30 cellular contexts compared by ENCODE assay signal in genomic region chr1:36479505-36480051, GRCh38. TPM values are rescaled to one million over a fixed set of nuclear protein-coding genes. Genes with fewer than 3 reads are reported as not detected.
DNase-seq lines count a peak whose midpoint lies in the region; ATAC-seq and TF ChIP-seq lines count a peak whose summit lies in the region.
"Had no signal": no experiment of that assay in that cellular context is flagged by ENCODE, and none has a peak within 500 bp of the region (broad histone marks: within the 10 kb centered on the region; RNA-seq: fewer than 3 reads in every experiment).

No MANE protein-coding gene starts in this region.

- H3K79me1 ChIP-seq in mesendoderm (ENCODE audit: low read length): no peaks in the 10 kb centered on the region

- H3K4me2 ChIP-seq in mesendoderm (ENCODE audit: low read length): no peak overlapping the region

- DNase-seq in EL (peak; percentile 31), KBM-7 (peak; percentile 29), mesendoderm (no peak), DMS79 treated with DMSO at 0.1 percent for 48 hours (lab: John Stamatoyannopoulos, UW) (no peak), WTC11 (ENCODE audit: low spot score) (no peak)
- DNase-seq: activated CD4-positive, alpha-beta T cell treated with anti-CD3 and anti-CD28 coated beads for 4 hours; anterior cingulate cortex; BE2C; CD8-positive, alpha-beta memory T cell; DMS 273 treated with DMSO at 0.1 percent for 48 hours; effector CD4-positive, alpha-beta T cell; immature natural killer cell; IMR-90; NCI-H1092 treated with DMSO at 0.1 percent for 48 hours; NCI-H1694 treated with DMSO at 0.1 percent for 48 hours; nucleus accumbens; psoas muscle; stimulated activated CD4-positive, alpha-beta T cell treated with anti-CD3 and anti-CD28 coated beads, Interleukin-12 subunit alpha, Interleukin-12 subunit beta, amount 100 ng/mL, for 4 hours; stimulated activated CD4-positive, alpha-beta T cell treated with anti-CD3 and anti-CD28 coated beads, Interleukin-4, amount 100 ng/mL, for 1 hour; T-helper 2 cell had no signal

- no peak overlapping the region for H2BK15ac ChIP-seq in mesendoderm (replicated peaks; ENCODE audit: low read depth)

- CTCF ChIA-PET in WTC11 (lab: Charles Lee): interaction anchor here (1.0 to 1.3 kb wide), 2 partner anchors 37 to 44 kb away, joined by 3 to 6 read pairs; no protein-coding TSS in a partner anchor

- no peak overlapping the region for H3K4me3 ChIP-seq in mesendoderm (ENCODE audit: low read length)
- H3K4me3 ChIP-seq: breast epithelium, psoas muscle, tibial artery had no signal

- no peak overlapping the region for H3K9ac ChIP-seq in mesendoderm (ENCODE audit: low read length)

- H2BK5ac ChIP-seq in mesendoderm (ENCODE audit: low read length): no peak overlapping the region

- no peaks in the 10 kb centered on the region for H3K79me2 ChIP-seq in mesendoderm (ENCODE audit: control insufficient read depth, insufficient read depth, low read length)

- no peak overlapping the region for H3K4ac ChIP-seq in mesendoderm (ENCODE audit: low read depth, low read length)

- no peak overlapping the region for H3K56ac ChIP-seq in mesendoderm (ENCODE audit: low read length)

- TF ChIP-seq CTCF in WTC11 (IDR thresholded peaks at IDR 0.05): no peak

- H2BK120ac ChIP-seq in mesendoderm (ENCODE audit: low read depth, low read length): no peak overlapping the region

- H3K27me3 Mint-ChIP-seq in activated T-helper 17 cell treated with anti-CD3 and anti-CD28 coated beads, Interleukin-2, amount 50 U/mL, for 72 hours: peaks cover 6% of the 10 kb centered on the region
- peaks cover 13% of the 10 kb centered on the region for H3K27me3 Mint-ChIP-seq in WTC11 (ENCODE audit: low read depth)
- H3K27me3 Mint-ChIP-seq: memory B cell had no signal

- H3K4me1 Mint-ChIP-seq in activated T-helper 17 cell treated with anti-CD3 and anti-CD28 coated beads, Interleukin-2, amount 50 U/mL, for 72 hours: no peaks in the 10 kb centered on the region
- peaks cover 7% of the 10 kb centered on the region for H3K4me1 Mint-ChIP-seq in WTC11

- no peaks in the 10 kb centered on the region for H3K27me3 ChIP-seq in mesendoderm (ENCODE audit: insufficient read depth, low read length, poor library complexity)
- H3K27me3 ChIP-seq: BE2C, breast epithelium had no signal

- no peak overlapping the region for H3K27ac ChIP-seq in mesendoderm (ENCODE audit: low read depth, low read length)
- H3K27ac ChIP-seq: psoas muscle, tibial artery had no signal

- peak overlapping the region; percentile 42 for H3K27ac Mint-ChIP-seq in activated T-helper 17 cell treated with anti-CD3 and anti-CD28 coated beads, Interleukin-2, amount 50 U/mL, for 72 hours
- H3K27ac Mint-ChIP-seq in WTC11: no peak overlapping the region; the same call in 1 of the 2 replicates
- H3K27ac Mint-ChIP-seq: activated naive CD8-positive, alpha-beta T cell; activated T-helper 2 cell treated with anti-CD3 and anti-CD28 coated beads, Interferon-gamma antibody, Interleukin-2, Interleukin-4, amounts not matched to agents 10 μg/mL and 5 μg/mL and 100 μg/mL, durations not matched to agents 14 hours and 24 hours and 36 hours; CD8-positive, alpha-beta memory T cell; immature natural killer cell; memory B cell had no signal

- peak overlapping the region; percentile 34 for H2AK5ac ChIP-seq in mesendoderm (ENCODE audit: low read length)

- H3K36me3 ChIP-seq in mesendoderm (ENCODE audit: control insufficient read depth, insufficient read depth, low read length): no peaks in the 10 kb centered on the region
- H3K36me3 ChIP-seq: BE2C, breast epithelium, tibial artery had no signal

- H3K23ac ChIP-seq in mesendoderm (ENCODE audit: low read length): peak overlapping the region; percentile 38

- no CpG with 5 or more reads among the region's 2 CpGs for WGBS in mesendoderm (ENCODE audit: extremely low coverage, insufficient coverage, low lambda C conversion rate)

- ATAC-seq in activated T-helper 17 cell treated with anti-CD3 and anti-CD28 coated beads, Interleukin-2, amount 50 U/mL, for 72 hours (replicated peaks): no peak
- ATAC-seq in WTC11 (no peak), GM21515 (IDR thresholded peaks at IDR 0.05; ENCODE audit: unreplicated experiment) (no peak)
- ATAC-seq: left lobe of liver, psoas muscle, sciatic nerve had no signal

- H3K4me3 Mint-ChIP-seq in activated T-helper 17 cell treated with anti-CD3 and anti-CD28 coated beads, Interleukin-2, amount 50 U/mL, for 72 hours: no peak overlapping the region
- no peak overlapping the region for H3K4me3 Mint-ChIP-seq in WTC11
- H3K4me3 Mint-ChIP-seq: activated naive CD8-positive, alpha-beta T cell; CD8-positive, alpha-beta memory T cell; immature natural killer cell; memory B cell had no signal

- peaks cover 11% of the 10 kb centered on the region for H3K4me1 ChIP-seq in mesendoderm (ENCODE audit: control insufficient read depth, low read depth, low read length)
- H3K4me1 ChIP-seq: BE2C, breast epithelium, psoas muscle, tibial artery had no signal

- H3K18ac ChIP-seq in mesendoderm (ENCODE audit: low read length): no peak overlapping the region

- POLR2A ChIA-PET in WTC11 (lab: Charles Lee): interaction anchor here (1.0 kb wide), 1 partner anchor 15 kb away, joined by 3 read pairs; the partner anchor contains the start of gene MRPS15

- no peak overlapping the region for H4K5ac ChIP-seq in mesendoderm (ENCODE audit: low read length)

- no peak overlapping the region for H4K8ac ChIP-seq in mesendoderm (ENCODE audit: low read depth, low read length)

- H3K9me3 Mint-ChIP-seq in activated T-helper 17 cell treated with anti-CD3 and anti-CD28 coated beads, Interleukin-2, amount 50 U/mL, for 72 hours: no peaks in the 10 kb centered on the region
- no peaks in the 10 kb centered on the region for H3K9me3 Mint-ChIP-seq in WTC11
- H3K9me3 Mint-ChIP-seq: activated T-helper 2 cell treated with anti-CD3 and anti-CD28 coated beads, Interferon-gamma antibody, Interleukin-2, Interleukin-4, amounts not matched to agents 10 μg/mL and 5 μg/mL and 100 μg/mL, durations not matched to agents 14 hours and 24 hours and 36 hours; CD8-positive, alpha-beta memory T cell; immature natural killer cell; memory B cell had no signal

- in situ Hi-C loops in KBM-7 (cut with MboI; ENCODE audit: low pct_unique_long_range_greater_than_20kb, low sequenced_read_pairs): no loop called here

- H3K36me3 Mint-ChIP-seq in activated T-helper 17 cell treated with anti-CD3 and anti-CD28 coated beads, Interleukin-2, amount 50 U/mL, for 72 hours (ENCODE audit: low read depth): no peaks in the 10 kb centered on the region
- H3K36me3 Mint-ChIP-seq in WTC11: no peaks in the 10 kb centered on the region
- H3K36me3 Mint-ChIP-seq: activated naive CD8-positive, alpha-beta T cell; CD8-positive, alpha-beta memory T cell; immature natural killer cell; memory B cell had no signal

TF ChIP-seq in WTC11, 78 proteins besides CTCF, POLR2A, EP300 and RAD21 (continues in another document):
- no peak for TF ChIP-seq TEAD4 (CRISPR knock-in tag; IDR thresholded peaks at IDR 0.05)
- no peak for TF ChIP-seq IRF2 (CRISPR knock-in tag; IDR thresholded peaks at IDR 0.05; ENCODE audit: borderline replicate concordance, low read depth)
- TF ChIP-seq SMAD3 (CRISPR knock-in tag; IDR thresholded peaks at IDR 0.05; ENCODE audit: borderline replicate concordance): no peak
- no peak for TF ChIP-seq SOX15 (CRISPR knock-in tag; IDR thresholded peaks at IDR 0.05)
- TF ChIP-seq E2F1 (CRISPR knock-in tag; IDR thresholded peaks at IDR 0.05): no peak
- no peak for TF ChIP-seq AR (CRISPR knock-in tag; IDR thresholded peaks at IDR 0.05)
- TF ChIP-seq HMGA2 (CRISPR knock-in tag; IDR thresholded peaks at IDR 0.05): no peak
- no peak for TF ChIP-seq ZNF232 (CRISPR knock-in tag; IDR thresholded peaks at IDR 0.05)

RNA-seq across cellular contexts. Expression of gene CSF3R, which starts 3.1 kb away (rescaled TPM):
- under 1 TPM in 1 of 2 donors, not detected in 1; 0.90 TPM for total RNA-seq in activated T-helper 17 cell treated with anti-CD3 and anti-CD28 coated beads, Interleukin-2, amount 50 U/mL, for 72 hours
- 0.11 TPM for polyA plus RNA-seq in mesendoderm (2013, experiment 1 of 2)
- polyA plus RNA-seq in mesendoderm (2013, experiment 2 of 2): 0.31 TPM
- total RNA-seq in WTC11 (2021): 0.09 to 0.30 TPM (median 0.26 TPM) in 3 replicates
- total RNA-seq: glomerular endothelial cell, IMR-90 had no signal
- polyA plus RNA-seq: CD8-positive, alpha-beta memory T cell; IMR-90 had no signal

RNA-seq across cellular contexts. Expression of gene MRPS15, which starts 15.4 kb away (rescaled TPM):
- total RNA-seq in activated T-helper 17 cell treated with anti-CD3 and anti-CD28 coated beads, Interleukin-2, amount 50 U/mL, for 72 hours: 100 to 1,000 TPM in 1 of 2 donors, 10 to 100 TPM in 1; 57.3 to 128 TPM
- polyA plus RNA-seq in mesendoderm (2013, experiment 1 of 2): 194 TPM
- 195 TPM for polyA plus RNA-seq in mesendoderm (2013, experiment 2 of 2)
- 100.0 to 113 TPM (median 104 TPM) in 3 replicates for total RNA-seq in WTC11 (2021)

RNA-seq across cellular contexts. Expression of gene OSCP1, which starts 29.3 kb away (rescaled TPM):
- 1 to 10 TPM; 1.5 to 1.8 TPM for total RNA-seq in activated T-helper 17 cell treated with anti-CD3 and anti-CD28 coated beads, Interleukin-2, amount 50 U/mL, for 72 hours
- 1.8 TPM for polyA plus RNA-seq in mesendoderm (2013, experiment 1 of 2)
- 2.2 TPM for polyA plus RNA-seq in mesendoderm (2013, experiment 2 of 2)
- total RNA-seq in WTC11 (2021): 1.7 to 2.3 TPM (median 2.0 TPM) in 3 replicates
- polyA plus RNA-seq: CD8-positive, alpha-beta memory T cell had no signal

Comparison
In these comparisons a context has a peak if more than half of its experiments do, and no peak if none do; other contexts are left out.
1. DNase-seq: peak in EL (single experiment) and KBM-7 (single experiment); none in mesendoderm (single experiment), DMS79 treated with DMSO at 0.1 percent for 48 hours (single experiment) and WTC11 (single experiment).